ENCODE assay signal across 10 cellular contexts in the genomic region with DNA sequence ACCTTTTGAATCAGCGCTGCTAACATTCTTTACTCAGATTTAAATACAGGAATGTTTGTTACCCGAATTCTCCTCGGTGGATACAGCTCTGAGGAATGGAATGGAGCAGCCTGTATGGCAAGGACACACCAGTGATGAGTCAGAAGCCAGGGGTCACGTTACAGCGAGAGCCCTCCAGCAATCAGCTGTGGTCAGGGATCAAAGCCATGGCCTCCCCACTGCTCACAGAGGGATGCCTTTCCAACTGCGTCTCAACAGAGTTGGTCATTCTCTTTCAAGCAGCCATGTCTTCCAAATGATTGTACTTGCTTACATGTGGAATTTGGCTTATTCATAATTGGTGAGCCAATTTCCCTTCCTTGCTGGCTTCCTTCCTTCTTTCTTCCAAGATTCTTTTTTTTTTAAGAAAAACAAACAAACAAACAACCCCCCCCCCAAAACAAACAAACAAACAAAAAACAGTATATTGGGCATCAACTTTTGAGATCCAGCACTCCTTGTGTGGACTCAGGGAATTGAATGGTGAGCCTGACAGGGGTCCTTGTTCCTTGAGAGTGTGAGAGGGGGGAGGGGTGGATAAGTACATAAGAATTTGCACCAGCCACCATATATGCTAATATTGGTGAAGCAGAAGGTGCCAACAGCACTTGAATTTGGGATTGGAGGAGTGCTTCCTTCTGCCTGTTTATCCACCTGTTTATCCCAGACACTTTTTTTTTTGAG.
DNase-seq lines count a peak whose midpoint lies in the region; ATAC-seq lines count a peak whose summit lies in the region.
"Had no signal": no experiment of that assay in that cellular context is flagged by ENCODE, and none has a peak within 500 bp of the region (broad histone marks: within the 10 kb centered on the region; RNA-seq: fewer than 3 reads in every experiment).

No MANE protein-coding gene starts in this region.

- DNase-seq in AG08396 (ENCODE audit: low spot score) (peak; percentile 91), NCI-H460 (ENCODE audit: extremely low read depth, low read depth) (peak; percentile 55), epidermal melanocyte (ENCODE audit: insufficient read length, low spot score) (peak; percentile 86), myocyte (ENCODE audit: low read depth) (peak; percentile 99), DMS79 (lab: John Stamatoyannopoulos, UW) (no peak), globus pallidus (ENCODE audit: low spot score) (no peak)
- DNase-seq in activated CD4-positive, alpha-beta T cell treated with anti-CD3 and anti-CD28 coated beads for 1 hour = no peak
- DNase-seq: activated gamma-delta T cell treated with Interleukin-2 at 50 U/mL for 16 hours, NCI-H774 had no signal

- ATAC-seq in GM18498 (IDR thresholded peaks at IDR 0.05; ENCODE audit: unreplicated experiment) = no peak

Comparison
In these comparisons a context has a peak if more than half of its experiments do, and no peak if none do; other contexts are left out.
1. DNase-seq: peak in AG08396 (single experiment), NCI-H460 (single experiment), epidermal melanocyte (single experiment) and myocyte (single experiment); none in DMS79 (single experiment), globus pallidus (single experiment) and activated CD4-positive, alpha-beta T cell treated with anti-CD3 and anti-CD28 coated beads for 1 hour (single experiment).